In the genomic region with DNA sequence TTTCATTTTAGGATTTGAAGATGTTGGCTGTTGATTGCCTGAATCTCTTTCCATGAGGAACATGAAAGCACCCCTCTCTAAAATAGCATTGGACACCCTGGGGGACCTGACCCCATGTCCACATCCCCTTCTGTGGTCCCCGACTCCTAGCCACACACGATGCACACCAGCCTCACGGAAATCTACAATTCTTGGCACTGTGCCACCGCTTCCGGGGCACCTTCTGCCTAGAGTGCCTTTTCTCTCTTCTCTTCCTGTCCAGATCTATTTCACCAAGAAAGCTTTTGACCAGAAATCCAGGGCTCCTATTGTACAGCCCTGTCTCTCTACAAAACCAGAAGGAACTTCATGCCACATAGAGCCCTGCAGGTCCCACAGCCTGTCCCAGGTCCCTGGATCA, we compare ENCODE assay signal across 15 cellular contexts. TPM values are rescaled to one million over a fixed set of nuclear protein-coding genes. Genes with fewer than 3 reads are reported as not detected.
DNase-seq lines count a peak whose midpoint lies in the region; ATAC-seq and TF ChIP-seq lines count a peak whose summit lies in the region.
"Had no signal": no experiment of that assay in that cellular context is flagged by ENCODE, and none has a peak within 500 bp of the region (broad histone marks: within the 10 kb centered on the region; RNA-seq: fewer than 3 reads in every experiment).

No MANE protein-coding gene starts in this region.

- no peaks in the 10 kb centered on the region for H3K9me3 Mint-ChIP-seq in activated CD4-positive, alpha-beta memory T cell treated with anti-CD3 and anti-CD28 coated beads for 36 hours
- H3K9me3 Mint-ChIP-seq in naive thymus-derived CD4-positive, alpha-beta T cell = no peaks in the 10 kb centered on the region

- ATAC-seq in naive thymus-derived CD4-positive, alpha-beta T cell = no peak
- ATAC-seq in aorta (ENCODE audit: low FRiP score) = no peak
- ATAC-seq in GM18873 (IDR thresholded peaks at IDR 0.05; ENCODE audit: low FRiP score, unreplicated experiment) = no peak
- ATAC-seq in GM21717 (IDR thresholded peaks at IDR 0.05; ENCODE audit: unreplicated experiment) = no peak

- intact Hi-C loops in activated CD4-positive, alpha-beta memory T cell treated with anti-CD3 and anti-CD28 coated beads for 36 hours (cut with micrococcal nuclease) = no loop called here
- intact Hi-C loops in naive thymus-derived CD4-positive, alpha-beta T cell (cut with micrococcal nuclease) = no loop called here
- intact Hi-C loops in aorta (cut with DNase I) = no loop called here

- H3K4me3 ChIP-seq in HL-60 (replicated peaks; ENCODE audit: insufficient read depth, low read length) = no peak overlapping the region
- no peak overlapping the region for H3K4me3 ChIP-seq in naive thymus-derived CD4-positive, alpha-beta T cell (ENCODE audit: low read length)
- no peak overlapping the region for H3K4me3 ChIP-seq in aorta (ENCODE audit: low read length in 2 of 2)
- H3K4me3 ChIP-seq: BLaER1, Peyer's patch, upper lobe of left lung had no signal

- H3K27me3 Mint-ChIP-seq in activated CD4-positive, alpha-beta memory T cell treated with anti-CD3 and anti-CD28 coated beads for 36 hours = no peaks in the 10 kb centered on the region
- no peaks in the 10 kb centered on the region for H3K27me3 Mint-ChIP-seq in naive thymus-derived CD4-positive, alpha-beta T cell

- H3K36me3 ChIP-seq in naive thymus-derived CD4-positive, alpha-beta T cell (ENCODE audit: control insufficient read depth in 2 of 3, insufficient read depth in 3 of 3, low read length in 3 of 3) = no peaks in the 10 kb centered on the region
- no peaks in the 10 kb centered on the region for H3K36me3 ChIP-seq in aorta (ENCODE audit: control insufficient read depth in 1 of 2, insufficient read depth in 2 of 2, low read length in 1 of 2)
- H3K36me3 ChIP-seq: BLaER1, upper lobe of left lung had no signal

- CTCF ChIA-PET in activated CD4-positive, alpha-beta memory T cell treated with anti-CD3 and anti-CD28 coated beads for 36 hours (lab: Charles Lee) = no interaction called here
- CTCF ChIA-PET in naive thymus-derived CD4-positive, alpha-beta T cell (lab: Charles Lee) = interaction anchor here (0.8 kb wide), 1 partner anchor 103 kb away, joined by 3 read pairs; a partner anchor contains a TSS

- POLR2A ChIA-PET in activated CD4-positive, alpha-beta memory T cell treated with anti-CD3 and anti-CD28 coated beads for 36 hours (lab: Charles Lee) = no interaction called here
- POLR2A ChIA-PET in naive thymus-derived CD4-positive, alpha-beta T cell (lab: Charles Lee) = no interaction called here

- peak; percentile 4 for DNase-seq in activated CD8-positive, alpha-beta memory T cell treated with anti-CD3 and anti-CD28 coated beads, Interleukin-2, amount 50 U/mL, for 1 hour (ENCODE audit: extremely low read depth)
- no peak for DNase-seq in activated CD8-positive, alpha-beta memory T cell treated with anti-CD3 and anti-CD28 coated beads, Interleukin-2, amount 50 U/mL, for 48 hours
- peak; percentile 30 to 33 for DNase-seq in HL-60 (ENCODE audit: low read depth in 1 of 2, low spot score in 1 of 2)
- DNase-seq in activated CD4-positive, alpha-beta memory T cell treated with anti-CD3 and anti-CD28 coated beads for 36 hours = peak; percentile 20
- peak in 8 of 9 donors; percentile 10 to 43 (median 18) for DNase-seq in naive thymus-derived CD4-positive, alpha-beta T cell
- no peak for DNase-seq in aorta
- DNase-seq: GOT3, hippocampal formation, mesendoderm, NCI-H1930 had no signal

- WGBS in aorta, 2 donors = 7% methylated on average over 5 of the region's 5 CpGs

- no peak overlapping the region for H3K27ac Mint-ChIP-seq in activated CD4-positive, alpha-beta memory T cell treated with anti-CD3 and anti-CD28 coated beads for 36 hours
- peak overlapping the region in 1 of 9 donors; percentile 42 for H3K27ac Mint-ChIP-seq in naive thymus-derived CD4-positive, alpha-beta T cell

- H3K36me3 Mint-ChIP-seq in activated CD4-positive, alpha-beta memory T cell treated with anti-CD3 and anti-CD28 coated beads for 36 hours = peaks cover 6% of the 10 kb centered on the region
- H3K36me3 Mint-ChIP-seq in naive thymus-derived CD4-positive, alpha-beta T cell = peaks cover 0 to 14% (median 2%) of the 10 kb centered on the region in 5 donors

- H3K4me1 Mint-ChIP-seq in activated CD4-positive, alpha-beta memory T cell treated with anti-CD3 and anti-CD28 coated beads for 36 hours (ENCODE audit: low read depth) = peaks cover 11% of the 10 kb centered on the region
- H3K4me1 Mint-ChIP-seq in naive thymus-derived CD4-positive, alpha-beta T cell = peaks cover 14 to 33% (median 21%) of the 10 kb centered on the region in 7 donors

- no peak overlapping the region for H3K4me3 Mint-ChIP-seq in activated CD4-positive, alpha-beta memory T cell treated with anti-CD3 and anti-CD28 coated beads for 36 hours
- peak overlapping the region in 3 of 10 donors; percentile 21 to 44 (median 29) for H3K4me3 Mint-ChIP-seq in naive thymus-derived CD4-positive, alpha-beta T cell

- H3K27me3 ChIP-seq in HL-60 (ENCODE audit: insufficient read depth, poor library complexity, severe bottlenecking) (no peaks in the 10 kb centered on the region), aorta (ENCODE audit: control insufficient read depth in 1 of 2, insufficient read depth in 2 of 2, low read length in 1 of 2) (no peaks in the 10 kb centered on the region)
- H3K27me3 ChIP-seq in naive thymus-derived CD4-positive, alpha-beta T cell (ENCODE audit: control insufficient read depth in 2 of 2, insufficient read depth in 2 of 2, low read length in 2 of 2) = no peaks in the 10 kb centered on the region
- H3K27me3 ChIP-seq: BLaER1, Peyer's patch, upper lobe of left lung had no signal

- no peak overlapping the region for H3K27ac ChIP-seq in HL-60 (replicated peaks)
- no peak overlapping the region for H3K27ac ChIP-seq in naive thymus-derived CD4-positive, alpha-beta T cell (ENCODE audit: low read depth, low read length)
- H3K27ac ChIP-seq in aorta (ENCODE audit: low read depth in 1 of 2, low read length in 2 of 2) = no peak overlapping the region
- H3K27ac ChIP-seq: BLaER1, Peyer's patch, upper lobe of left lung had no signal

- peaks cover 0 to 8% of the 10 kb centered on the region in 2 donors for H3K4me1 ChIP-seq in naive thymus-derived CD4-positive, alpha-beta T cell (ENCODE audit: control insufficient read depth in 2 of 2, insufficient read depth in 2 of 2, low read length in 2 of 2)
- H3K4me1 ChIP-seq in aorta (ENCODE audit: control insufficient read depth in 1 of 2, insufficient read depth in 2 of 2, low read length in 2 of 2) = no peaks in the 10 kb centered on the region

- no peak for TF ChIP-seq CTCF in HL-60 (IDR thresholded peaks at IDR 0.05; ENCODE audit: insufficient read depth, low read length)

- H3K9me3 ChIP-seq in naive thymus-derived CD4-positive, alpha-beta T cell (ENCODE audit: control insufficient read depth in 2 of 3, low read length in 3 of 3) = no peaks in the 10 kb centered on the region
- no peaks in the 10 kb centered on the region for H3K9me3 ChIP-seq in aorta (ENCODE audit: control insufficient read depth, low read length)
- H3K9me3 ChIP-seq: BLaER1, Peyer's patch, upper lobe of left lung had no signal

RNA-seq across cellular contexts. Expression of a gene that starts 50.3 kb away (rescaled TPM):
- total RNA-seq in activated CD4-positive, alpha-beta memory T cell treated with anti-CD3 and anti-CD28 coated beads for 36 hours = 10 to 100 TPM; 27.3 to 34.8 TPM
- 10 to 100 TPM; 50.6 to 72.1 (median 54.1) TPM for total RNA-seq in naive thymus-derived CD4-positive, alpha-beta T cell
- 10 to 100 TPM in 1 of 2 donors, 1 to 10 TPM in 1; 5.4 to 19.1 TPM for polyA plus RNA-seq in naive thymus-derived CD4-positive, alpha-beta T cell
- 10 to 100 TPM; 42.7 to 50.4 TPM for total RNA-seq in aorta
- 10 to 100 TPM in 1 of 2 donors, 1 to 10 TPM in 1; 6.6 to 13.3 TPM for polyA plus RNA-seq in aorta

Comparison
In these comparisons a context has a peak if more than half of its experiments do, and no peak if none do; other contexts are left out.
1. DNase-seq: peak in activated CD8-positive, alpha-beta memory T cell treated with anti-CD3 and anti-CD28 coated beads, Interleukin-2, amount 50 U/mL, for 1 hour (single experiment), HL-60 (2 of 2), activated CD4-positive, alpha-beta memory T cell treated with anti-CD3 and anti-CD28 coated beads for 36 hours (single experiment) and naive thymus-derived CD4-positive, alpha-beta T cell (8 of 9); none in activated CD8-positive, alpha-beta memory T cell treated with anti-CD3 and anti-CD28 coated beads, Interleukin-2, amount 50 U/mL, for 48 hours (single experiment) and aorta (0 of 2).